Comparison of ENCODE assay signal across 16 cellular contexts in the genomic region with DNA sequence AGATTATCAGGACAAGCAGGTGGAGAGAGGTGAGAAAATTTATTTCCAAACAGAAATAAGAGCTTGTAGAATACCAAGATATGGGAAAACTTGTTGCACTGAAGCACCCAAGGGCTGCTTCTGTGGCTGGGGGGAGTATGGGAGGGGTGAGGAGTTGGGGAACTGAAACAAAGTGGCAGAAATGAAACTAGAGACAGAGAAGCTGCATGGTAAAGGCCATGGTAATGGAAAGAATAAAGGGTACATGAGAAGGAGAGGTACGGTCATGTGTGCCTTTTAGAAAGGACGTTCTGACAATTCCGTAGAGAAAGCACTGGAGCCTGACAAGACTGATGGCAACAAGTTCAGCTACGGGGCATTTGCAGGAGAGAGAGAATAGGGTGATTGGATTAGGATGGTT. TPM values are rescaled to one million over a fixed set of nuclear protein-coding genes. Genes with fewer than 3 reads are reported as not detected.
DNase-seq lines count a peak whose midpoint lies in the region; ATAC-seq, FAIRE-seq and TF ChIP-seq lines count a peak whose summit lies in the region.
"Had no signal": no experiment of that assay in that cellular context is flagged by ENCODE, and none has a peak within 500 bp of the region (broad histone marks: within the 10 kb centered on the region; RNA-seq: fewer than 3 reads in every experiment).

No MANE protein-coding gene starts in this region.

- peaks cover 16% of the 10 kb centered on the region for H3K4me1 Mint-ChIP-seq in mesothelial cell of epicardium

- H3K4me3 Mint-ChIP-seq in mesothelial cell of epicardium, result no peak overlapping the region

- H3K27me3 ChIP-seq in bronchial epithelial cell (ENCODE audit: control insufficient read depth, insufficient read depth, low read length), result peaks cover 3% of the 10 kb centered on the region
- H3K27me3 ChIP-seq: ascending aorta, hepatocyte had no signal

- peak; percentile 58 for FAIRE-seq in bronchial epithelial cell (lab: Jason Lieb, UNC)
- FAIRE-seq: endometrium had no signal

- TF ChIP-seq CTCF in bronchial epithelial cell (IDR thresholded peaks at IDR 0.05; ENCODE audit: insufficient read depth, low read length, severe bottlenecking), result no peak
- TF ChIP-seq CTCF in mesothelial cell of epicardium (IDR thresholded peaks at IDR 0.05; ENCODE audit: unreplicated experiment), result no peak

- no peak overlapping the region for H3K4me3 ChIP-seq in bronchial epithelial cell (ENCODE audit: low read depth, low read length)
- H3K4me3 ChIP-seq: ascending aorta, HAP-1, hepatocyte, thoracic aorta had no signal

- TF ChIP-seq POLR2A in GM18505 (IDR thresholded peaks at IDR 0.05; ENCODE audit: borderline replicate concordance, extremely low read depth, insufficient read depth, insufficient read length), result no peak

- peaks cover 11% of the 10 kb centered on the region for H3K36me3 Mint-ChIP-seq in mesothelial cell of epicardium

- H3K9me3 Mint-ChIP-seq in mesothelial cell of epicardium, result peaks cover 18% of the 10 kb centered on the region

- H3K27ac Mint-ChIP-seq in mesothelial cell of epicardium, result no peak overlapping the region

- DNase-seq in bronchial epithelial cell (ENCODE audit: low read depth) (no peak), mesothelial cell of epicardium (ENCODE audit: low spot score in 2 of 2, unreplicated experiment in 2 of 2) (no peak), kidney tubule cell (ENCODE audit: low spot score) (no peak)
- no peak for DNase-seq in central memory CD4-positive, alpha-beta T cell
- DNase-seq: activated T-cell treated with anti-CD3 and anti-CD28 coated beads, Interleukin-2, amount 50 U/mL, for 1 hour; mammary epithelial cell; NCI-H2029 treated with DMSO at 0.1 percent for 48 hours had no signal

- no peaks in the 10 kb centered on the region for H3K36me3 ChIP-seq in bronchial epithelial cell (ENCODE audit: control insufficient read depth, insufficient read depth, low read length)
- H3K36me3 ChIP-seq: ascending aorta, HAP-1, thoracic aorta had no signal

- ATAC-seq in GM18505 (IDR thresholded peaks at IDR 0.05; ENCODE audit: unreplicated experiment) (peak; percentile 96), GM21423 (IDR thresholded peaks at IDR 0.05; ENCODE audit: unreplicated experiment) (peak; percentile 87), HG03432 (IDR thresholded peaks at IDR 0.05; ENCODE audit: unreplicated experiment) (peak; percentile 67), GM21367 (IDR thresholded peaks at IDR 0.05; ENCODE audit: unreplicated experiment) (no peak)

- no peaks in the 10 kb centered on the region for H3K27me3 Mint-ChIP-seq in mesothelial cell of epicardium (ENCODE audit: low read depth)

RNA-seq across cellular contexts. Expression of a gene that starts 51.6 kb away (rescaled TPM):
- total RNA-seq in bronchial epithelial cell (41.1 and 45.8 TPM in 2 replicates), mesothelial cell of epicardium (57.9 to 63.1 TPM (median 59.4 TPM) in 3 replicates)
